In the genomic region with DNA sequence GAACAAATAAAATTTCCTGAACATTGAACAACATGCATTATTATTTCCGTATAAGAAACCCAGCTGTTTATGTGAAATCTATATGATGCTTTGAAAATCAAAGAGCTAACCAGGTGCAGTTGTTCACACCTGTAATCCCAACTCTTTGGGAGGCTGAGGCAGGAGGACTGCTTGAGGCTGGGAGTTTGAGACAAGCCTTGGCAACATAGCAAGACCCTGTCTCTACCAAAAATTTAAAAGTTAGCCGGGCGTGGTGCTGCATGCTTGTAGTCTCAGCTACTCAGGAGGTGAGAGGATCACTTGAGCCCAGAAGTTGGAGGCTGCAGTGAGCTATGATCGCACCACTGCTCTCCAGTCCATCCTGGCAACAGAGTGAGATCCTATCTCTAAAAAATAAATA, we compare ENCODE assay signal across 19 cellular contexts.
"Had no signal": no experiment of that assay in that cellular context is flagged by ENCODE, and none has a peak within 500 bp of the region (broad histone marks: within the 10 kb centered on the region; RNA-seq: fewer than 3 reads in every experiment).

No MANE protein-coding gene starts in this region.

- H3K4me3 Mint-ChIP-seq: activated T-helper 1 cell treated with anti-CD3 and anti-CD28 coated beads, Interleukin-12 subunit alpha, Interleukin-12 subunit beta, Interleukin-2, Interleukin-4 antibody, amounts not matched to agents 30 ng/mL and 10 ng/mL and 1 ng/mL, durations not matched to agents 14 hours and 24 hours and 36 hours; nephron; stimulated activated naive CD8-positive, alpha-beta T cell treated with anti-CD3 and anti-CD28 coated beads, Interleukin-15, Interleukin-2, amounts not matched to agents 100 ng/mL and 50 ng/mL, for 24 hours had no signal

- H3K4me3 ChIP-seq: adrenal gland, cardiac muscle cell, lower lobe of right lung, sigmoid colon, spleen, tibial nerve had no signal

- H3K9me3 ChIP-seq: adrenal gland, lower lobe of right lung, sigmoid colon, spleen, tibial nerve had no signal

- H3K9me3 Mint-ChIP-seq: activated naive CD4-positive, alpha-beta T cell treated with anti-CD3 and anti-CD28 coated beads, Interleukin-2, amount 50 U/mL, for 72 hours; activated T-helper 1 cell treated with anti-CD3 and anti-CD28 coated beads, Interleukin-12 subunit alpha, Interleukin-12 subunit beta, Interleukin-2, Interleukin-4 antibody, amounts not matched to agents 30 ng/mL and 10 ng/mL and 1 ng/mL, durations not matched to agents 14 hours and 24 hours and 36 hours; nephron; stimulated activated naive CD8-positive, alpha-beta T cell treated with anti-CD3 and anti-CD28 coated beads, Interleukin-15, Interleukin-2, amounts not matched to agents 100 ng/mL and 50 ng/mL, for 24 hours had no signal

- H3K27ac Mint-ChIP-seq: activated naive CD4-positive, alpha-beta T cell treated with anti-CD3 and anti-CD28 coated beads, Interleukin-2, amount 50 U/mL, for 72 hours; activated T-helper 1 cell treated with anti-CD3 and anti-CD28 coated beads, Interleukin-12 subunit alpha, Interleukin-12 subunit beta, Interleukin-2, Interleukin-4 antibody, amounts not matched to agents 30 ng/mL and 10 ng/mL and 1 ng/mL, durations not matched to agents 14 hours and 24 hours and 36 hours; stimulated activated naive CD8-positive, alpha-beta T cell treated with anti-CD3 and anti-CD28 coated beads, Interleukin-15, Interleukin-2, amounts not matched to agents 100 ng/mL and 50 ng/mL, for 24 hours had no signal

- H3K27ac ChIP-seq: lower lobe of right lung had no signal

- ATAC-seq: activated naive CD4-positive, alpha-beta T cell treated with anti-CD3 and anti-CD28 coated beads, Interleukin-2, amount 50 U/mL, for 72 hours; lower lobe of right lung had no signal

- H3K36me3 ChIP-seq: adrenal gland, cardiac muscle cell, lower lobe of right lung, sigmoid colon, spleen, tibial nerve had no signal

- FAIRE-seq: urothelium cell line had no signal

- DNase-seq: activated CD4-positive, alpha-beta T cell treated with anti-CD3 and anti-CD28 coated beads for 1 hour; activated CD4-positive, alpha-beta T cell treated with anti-CD3 and anti-CD28 coated beads, Interleukin-2, amount 50 U/mL, for 4 hours; activated gamma-delta T cell treated with Interleukin-2 at 50 U/mL for 16 hours; adrenal gland; effector memory CD4-positive, alpha-beta T cell; glutamatergic neuron; hippocampal formation; islet precursor cell; lower lobe of right lung; midbrain; sigmoid colon; spleen had no signal

- H3K27me3 ChIP-seq: adrenal gland, cardiac muscle cell, sigmoid colon, spleen, tibial nerve had no signal
